In the genomic region with DNA sequence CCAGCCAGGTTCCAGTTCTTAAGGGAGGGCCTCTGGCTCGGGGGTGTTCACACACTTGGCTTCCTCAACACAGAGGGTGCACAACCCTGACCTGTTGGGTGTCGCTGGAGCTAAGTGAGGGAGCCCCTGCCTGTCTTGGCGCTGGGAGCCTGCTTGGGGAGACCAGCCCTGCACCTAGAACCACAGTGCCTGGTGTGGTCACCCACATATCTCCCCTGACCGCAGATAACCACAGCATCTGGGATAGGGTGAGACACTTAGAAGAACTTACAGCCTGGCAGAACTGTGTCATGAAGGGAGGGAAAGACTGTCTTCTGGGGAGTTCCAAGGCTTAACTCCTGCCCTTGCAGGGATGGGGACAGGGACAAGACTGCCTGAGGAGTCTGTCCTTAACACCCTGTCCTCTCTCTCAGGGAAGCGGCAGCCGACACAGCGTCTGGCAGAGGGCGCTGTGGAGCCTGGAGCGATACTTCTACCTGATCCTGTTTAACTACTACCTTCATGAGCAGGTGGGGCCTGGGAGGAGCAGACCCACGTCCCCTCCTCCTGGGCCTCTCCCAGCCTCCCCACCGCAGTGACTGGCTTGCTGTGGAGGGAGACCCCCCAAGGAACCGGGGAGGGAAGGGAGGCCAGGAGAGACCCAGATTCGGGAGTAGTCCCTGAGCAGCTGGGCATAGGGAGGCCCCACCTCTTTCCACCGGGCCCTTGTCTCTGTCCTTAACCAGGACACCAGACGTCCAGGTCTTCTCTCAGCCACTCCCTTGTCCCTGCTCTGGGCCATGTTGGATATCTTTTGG, we compare ENCODE assay signal across 9 cellular contexts. TPM values are rescaled to one million over a fixed set of nuclear protein-coding genes. Genes with fewer than 3 reads are reported as not detected.
DNase-seq lines count a peak whose midpoint lies in the region; ATAC-seq, FAIRE-seq and TF ChIP-seq lines count a peak whose summit lies in the region.
"Had no signal": no experiment of that assay in that cellular context is flagged by ENCODE, and none has a peak within 500 bp of the region (broad histone marks: within the 10 kb centered on the region; RNA-seq: fewer than 3 reads in every experiment).

No MANE protein-coding gene starts in this region.

- peaks cover 3% of the 10 kb centered on the region for H4K20me1 ChIP-seq in astrocyte (ENCODE audit: insufficient read depth, low read length)

- peaks cover 7% of the 10 kb centered on the region for H3K4me1 Mint-ChIP-seq in astrocyte (ENCODE audit: low read depth, unreplicated experiment)
- H3K4me1 Mint-ChIP-seq in naive thymus-derived CD4-positive, alpha-beta T cell: no peaks in the 10 kb centered on the region

- H3K27me3 ChIP-seq in astrocyte (ENCODE audit: insufficient read depth, low read length): peaks cover 3% of the 10 kb centered on the region
- no peaks in the 10 kb centered on the region for H3K27me3 ChIP-seq in naive thymus-derived CD4-positive, alpha-beta T cell (ENCODE audit: control insufficient read depth in 2 of 2, insufficient read depth in 2 of 2, low read length in 2 of 2)
- H3K27me3 ChIP-seq: thyroid gland had no signal

- H3K4me3 Mint-ChIP-seq in astrocyte (ENCODE audit: unreplicated experiment): no peak overlapping the region
- H3K4me3 Mint-ChIP-seq in naive thymus-derived CD4-positive, alpha-beta T cell: no peak overlapping the region

- no peak overlapping the region for H3K9ac ChIP-seq in astrocyte (ENCODE audit: low read length)

- H3K4me1 ChIP-seq in astrocyte (ENCODE audit: insufficient read depth, low read length): peaks cover 4% of the 10 kb centered on the region
- no peaks in the 10 kb centered on the region for H3K4me1 ChIP-seq in naive thymus-derived CD4-positive, alpha-beta T cell (ENCODE audit: control insufficient read depth in 2 of 2, insufficient read depth in 2 of 2, low read length in 2 of 2)
- H3K4me1 ChIP-seq: thyroid gland had no signal

- peaks cover 2% of the 10 kb centered on the region for H3K9me3 Mint-ChIP-seq in astrocyte (ENCODE audit: unreplicated experiment)
- no peaks in the 10 kb centered on the region for H3K9me3 Mint-ChIP-seq in naive thymus-derived CD4-positive, alpha-beta T cell

- POLR2A ChIA-PET in naive thymus-derived CD4-positive, alpha-beta T cell (lab: Charles Lee): no interaction called here

- H3K9me3 ChIP-seq in astrocyte (ENCODE audit: insufficient read depth, low read depth, low read length): no peaks in the 10 kb centered on the region
- no peaks in the 10 kb centered on the region for H3K9me3 ChIP-seq in naive thymus-derived CD4-positive, alpha-beta T cell (ENCODE audit: control insufficient read depth in 2 of 3, low read length in 3 of 3)
- H3K9me3 ChIP-seq: thyroid gland had no signal

- FAIRE-seq in astrocyte (lab: Jason Lieb, UNC): no peak

- CTCF ChIA-PET in naive thymus-derived CD4-positive, alpha-beta T cell (lab: Charles Lee): interaction anchor here (0.6 to 1.4 kb wide), 2 partner anchors 76 to 282 kb away, joined by 3 read pairs; no protein-coding TSS in a partner anchor

- intact Hi-C loops in naive thymus-derived CD4-positive, alpha-beta T cell (cut with micrococcal nuclease): no loop called here

- H3K79me2 ChIP-seq in astrocyte (ENCODE audit: insufficient read depth, low read length): no peaks in the 10 kb centered on the region

- no peak overlapping the region for H3K27ac Mint-ChIP-seq in astrocyte (ENCODE audit: unreplicated experiment)
- no peak overlapping the region for H3K27ac Mint-ChIP-seq in naive thymus-derived CD4-positive, alpha-beta T cell

- no peak overlapping the region for H3K27ac ChIP-seq in astrocyte (ENCODE audit: low read depth, low read length)
- no peak overlapping the region for H3K27ac ChIP-seq in naive thymus-derived CD4-positive, alpha-beta T cell (ENCODE audit: low read depth, low read length)
- H3K27ac ChIP-seq: thyroid gland had no signal

- no peaks in the 10 kb centered on the region for H3K36me3 Mint-ChIP-seq in astrocyte (ENCODE audit: low read depth, unreplicated experiment)
- no peaks in the 10 kb centered on the region for H3K36me3 Mint-ChIP-seq in naive thymus-derived CD4-positive, alpha-beta T cell

- H3K27me3 Mint-ChIP-seq in astrocyte (ENCODE audit: low read depth, unreplicated experiment): peaks cover 16% of the 10 kb centered on the region
- H3K27me3 Mint-ChIP-seq in naive thymus-derived CD4-positive, alpha-beta T cell: no peaks in the 10 kb centered on the region

- no peak for TF ChIP-seq POLR2A in GM18505 (IDR thresholded peaks at IDR 0.05; ENCODE audit: borderline replicate concordance, extremely low read depth, insufficient read depth, insufficient read length)

- ATAC-seq in naive thymus-derived CD4-positive, alpha-beta T cell: peak; percentile 36
- no peak for ATAC-seq in GM18505 (IDR thresholded peaks at IDR 0.05; ENCODE audit: unreplicated experiment)
- ATAC-seq in HG02678 (IDR thresholded peaks at IDR 0.05; ENCODE audit: unreplicated experiment): no peak

- no peak overlapping the region for H2AFZ ChIP-seq in astrocyte (ENCODE audit: low read depth, low read length)

- DNase-seq in DMS53 treated with DMSO at 0.1 percent for 48 hours (lab: John Stamatoyannopoulos, UW; ENCODE audit: unreplicated experiment): peak; percentile 55
- peak; percentile 54 for DNase-seq in HuH-7.5 (ENCODE audit: low spot score)
- DNase-seq in astrocyte (ENCODE audit: low read depth): no peak
- peak in 2 of 9 donors; percentile 11 to 14 for DNase-seq in naive thymus-derived CD4-positive, alpha-beta T cell
- no peak for DNase-seq in SKM-1 (lab: John Stamatoyannopoulos, UW; ENCODE audit: unreplicated experiment)
- DNase-seq in NCI-H2107 (lab: John Stamatoyannopoulos, UW): no peak

- H3K36me3 ChIP-seq in astrocyte (ENCODE audit: insufficient read depth, low read length): no peaks in the 10 kb centered on the region
- no peaks in the 10 kb centered on the region for H3K36me3 ChIP-seq in naive thymus-derived CD4-positive, alpha-beta T cell (ENCODE audit: control insufficient read depth in 2 of 3, insufficient read depth in 3 of 3, low read length in 3 of 3)
- H3K36me3 ChIP-seq: thyroid gland had no signal

- no peak overlapping the region for H3K4me3 ChIP-seq in astrocyte (ENCODE audit: insufficient read depth, low read depth, low read length)
- H3K4me3 ChIP-seq in naive thymus-derived CD4-positive, alpha-beta T cell (ENCODE audit: low read length): no peak overlapping the region
- H3K4me3 ChIP-seq: thyroid gland had no signal

- no peak overlapping the region for H3K4me2 ChIP-seq in astrocyte (ENCODE audit: low read length)

- peak; percentile 26 for TF ChIP-seq CTCF in astrocyte (IDR thresholded peaks at IDR 0.05; ENCODE audit: insufficient read depth, low read depth, low read length)

RNA-seq across cellular contexts. Expression of a gene that starts 59.0 kb away (rescaled TPM):
- 1.8 and 2.0 TPM in 2 replicates for total RNA-seq in astrocyte
- under 1 TPM; 0.08 to 0.39 (median 0.19) TPM for total RNA-seq in naive thymus-derived CD4-positive, alpha-beta T cell
- polyA plus RNA-seq in naive thymus-derived CD4-positive, alpha-beta T cell: under 1 TPM in 1 of 2 donors, not detected in 1; 0.10 TPM

Comparison
In these comparisons a context has a peak if more than half of its experiments do, and no peak if none do; other contexts are left out.
1. DNase-seq: peak in DMS53 treated with DMSO at 0.1 percent for 48 hours (single experiment) and HuH-7.5 (single experiment); none in astrocyte (single experiment), SKM-1 (single experiment) and NCI-H2107 (single experiment).